ENCODE assay signal across 1 cellular context in the genomic region with DNA sequence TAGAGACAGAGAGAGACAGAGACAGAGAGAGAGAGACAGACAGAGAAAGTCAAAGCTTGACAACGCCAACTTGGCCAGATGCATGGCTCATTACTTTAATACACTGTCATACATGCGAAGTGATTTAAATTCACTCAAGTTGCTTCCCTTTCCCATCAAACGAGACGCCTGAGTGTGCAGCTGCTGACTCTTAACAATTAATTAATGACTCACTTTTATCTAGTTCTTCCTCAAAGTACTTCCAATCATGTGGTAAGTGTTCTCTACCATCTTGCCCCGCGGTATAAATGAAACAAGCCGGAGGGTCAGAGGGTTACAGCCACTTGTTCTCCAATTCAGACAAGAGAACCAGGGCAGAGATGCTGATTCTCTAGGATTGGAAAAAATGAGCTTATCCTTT.
TF ChIP-seq lines count a peak whose summit lies in the region.

No MANE protein-coding gene starts in this region.

TF ChIP-seq in GM12878, 131 proteins besides CTCF, POLR2A, EP300 and RAD21:
- no peak for TF ChIP-seq TBL1XR1 (IDR thresholded peaks at IDR 0.05; ENCODE audit: low read depth, low read length)
- TF ChIP-seq POLR2AphosphoS2 (IDR thresholded peaks at IDR 0.05; ENCODE audit: low read depth, low read length), result no peak
- no peak for TF ChIP-seq LARP7 (IDR thresholded peaks at IDR 0.05)
- TF ChIP-seq ZNF207 (IDR thresholded peaks at IDR 0.05; ENCODE audit: borderline replicate concordance), result no peak
- no peak for TF ChIP-seq GABPA (IDR thresholded peaks at IDR 0.05; ENCODE audit: low read depth)
- TF ChIP-seq MTA2 (IDR thresholded peaks at IDR 0.05; ENCODE audit: low read depth), result no peak
- TF ChIP-seq, protein P1, sequence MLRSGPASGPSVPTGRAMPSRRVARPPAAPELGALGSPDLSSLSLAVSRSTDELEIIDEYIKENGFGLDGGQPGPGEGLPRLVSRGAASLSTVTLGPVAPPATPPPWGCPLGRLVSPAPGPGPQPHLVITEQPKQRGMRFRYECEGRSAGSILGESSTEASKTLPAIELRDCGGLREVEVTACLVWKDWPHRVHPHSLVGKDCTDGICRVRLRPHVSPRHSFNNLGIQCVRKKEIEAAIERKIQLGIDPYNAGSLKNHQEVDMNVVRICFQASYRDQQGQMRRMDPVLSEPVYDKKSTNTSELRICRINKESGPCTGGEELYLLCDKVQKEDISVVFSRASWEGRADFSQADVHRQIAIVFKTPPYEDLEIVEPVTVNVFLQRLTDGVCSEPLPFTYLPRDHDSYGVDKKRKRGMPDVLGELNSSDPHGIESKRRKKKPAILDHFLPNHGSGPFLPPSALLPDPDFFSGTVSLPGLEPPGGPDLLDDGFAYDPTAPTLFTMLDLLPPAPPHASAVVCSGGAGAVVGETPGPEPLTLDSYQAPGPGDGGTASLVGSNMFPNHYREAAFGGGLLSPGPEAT (IDR thresholded peaks at IDR 0.05; ENCODE audit: low read depth), result no peak
- TF ChIP-seq, protein P2, sequence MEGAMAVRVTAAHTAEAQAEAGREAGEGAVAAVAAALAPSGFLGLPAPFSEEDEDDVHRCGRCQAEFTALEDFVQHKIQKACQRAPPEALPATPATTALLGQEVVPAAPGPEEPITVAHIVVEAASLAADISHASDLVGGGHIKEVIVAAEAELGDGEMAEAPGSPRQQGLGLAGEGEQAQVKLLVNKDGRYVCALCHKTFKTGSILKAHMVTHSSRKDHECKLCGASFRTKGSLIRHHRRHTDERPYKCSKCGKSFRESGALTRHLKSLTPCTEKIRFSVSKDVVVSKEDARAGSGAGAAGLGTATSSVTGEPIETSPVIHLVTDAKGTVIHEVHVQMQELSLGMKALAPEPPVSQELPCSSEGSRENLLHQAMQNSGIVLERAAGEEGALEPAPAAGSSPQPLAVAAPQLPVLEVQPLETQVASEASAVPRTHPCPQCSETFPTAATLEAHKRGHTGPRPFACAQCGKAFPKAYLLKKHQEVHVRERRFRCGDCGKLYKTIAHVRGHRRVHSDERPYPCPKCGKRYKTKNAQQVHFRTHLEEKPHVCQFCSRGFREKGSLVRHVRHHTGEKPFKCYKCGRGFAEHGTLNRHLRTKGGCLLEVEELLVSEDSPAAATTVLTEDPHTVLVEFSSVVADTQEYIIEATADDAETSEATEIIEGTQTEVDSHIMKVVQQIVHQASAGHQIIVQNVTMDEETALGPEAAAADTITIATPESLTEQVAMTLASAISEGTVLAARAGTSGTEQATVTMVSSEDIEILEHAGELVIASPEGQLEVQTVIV (IDR thresholded peaks at IDR 0.05; ENCODE audit: borderline replicate concordance, partially characterized antibody), result no peak
- no peak for TF ChIP-seq SMC3 (IDR thresholded peaks at IDR 0.05; ENCODE audit: borderline replicate concordance, low read length)
- no peak for TF ChIP-seq PML (IDR thresholded peaks at IDR 0.05; ENCODE audit: low read length)
- TF ChIP-seq IKZF1 (conservative IDR thresholded peaks at IDR 0.05), result no peak
- TF ChIP-seq ETV6 (conservative IDR thresholded peaks at IDR 0.05 in 1 of 2, IDR thresholded peaks at IDR 0.05 in 1 of 2; ENCODE audit: borderline replicate concordance in 1 of 2, low read depth in 1 of 2), result no peak
- no peak for TF ChIP-seq MXI1 (IDR thresholded peaks at IDR 0.05; ENCODE audit: low read depth, low read length)
TF ChIP-seq in GM12878: peak in this region for 0.
